Comparison of ENCODE assay signal across 13 cellular contexts in genomic region chr10:115095758-115096157, GRCh38.
"Had no signal": no experiment of that assay in that cellular context is flagged by ENCODE, and none has a peak within 500 bp of the region (broad histone marks: within the 10 kb centered on the region; RNA-seq: fewer than 3 reads in every experiment).

No MANE protein-coding gene starts in this region.

- H3K36me3 ChIP-seq: colonic mucosa, heart left ventricle, lower lobe of right lung, thyroid gland had no signal

- H3K4me1 ChIP-seq: colonic mucosa had no signal

- H3K27ac ChIP-seq: colonic mucosa, heart left ventricle, lower lobe of right lung, thyroid gland had no signal

- H3K4me3 Mint-ChIP-seq: activated naive CD4-positive, alpha-beta T cell treated with anti-CD3 and anti-CD28 coated beads, Interleukin-2, amount 10 ng/mL, durations not matched to agents 7 days and 5 days; stimulated activated naive B cell treated with anti-CD40 and anti-IgM and Interleukin-4, amounts not matched to agents 10 μg/mL and 1 μg/mL and 100 μg/mL, for 72 hours had no signal

- H3K9me3 ChIP-seq: colonic mucosa, heart left ventricle, lower lobe of right lung, thyroid gland had no signal

- ATAC-seq: heart left ventricle; left cardiac atrium; lower lobe of right lung; stimulated activated naive B cell treated with anti-CD40 and anti-IgM and Interleukin-4, amounts not matched to agents 10 μg/mL and 1 μg/mL and 100 μg/mL, for 72 hours had no signal

- H3K27ac Mint-ChIP-seq: activated naive CD4-positive, alpha-beta T cell treated with anti-CD3 and anti-CD28 coated beads, Interleukin-2, amount 10 ng/mL, durations not matched to agents 7 days and 5 days; stimulated activated naive B cell treated with anti-CD40 and anti-IgM and Interleukin-4, amounts not matched to agents 10 μg/mL and 1 μg/mL and 100 μg/mL, for 72 hours had no signal

- H3K4me3 ChIP-seq: colonic mucosa, heart left ventricle, lower lobe of right lung, thyroid gland had no signal

- DNase-seq: activated CD4-positive, alpha-beta T cell treated with anti-CD3 and anti-CD28 coated beads for 1 hour; activated CD4-positive, alpha-beta T cell treated with anti-CD3 and anti-CD28 coated beads, Interleukin-2, amount 50 U/mL, for 48 hours; activated naive CD4-positive, alpha-beta T cell treated with anti-CD3 and anti-CD28 coated beads, Interleukin-2, amount 10 ng/mL, durations not matched to agents 7 days and 5 days; colonic mucosa; effector CD4-positive, alpha-beta T cell; foreskin melanocyte; heart left ventricle; left cardiac atrium; lower lobe of right lung; stimulated activated CD4-positive, alpha-beta T cell treated with anti-CD3 and anti-CD28 coated beads, Interleukin-4, amount 100 ng/mL, for 1 hour; stimulated activated naive B cell treated with anti-CD40 and anti-IgM and Interleukin-4, amounts not matched to agents 10 μg/mL and 1 μg/mL and 100 μg/mL, for 72 hours; thyroid gland had no signal

- H3K36me3 Mint-ChIP-seq: stimulated activated naive B cell treated with anti-CD40 and anti-IgM and Interleukin-4, amounts not matched to agents 10 μg/mL and 1 μg/mL and 100 μg/mL, for 72 hours had no signal

- H3K9me3 Mint-ChIP-seq: activated naive CD4-positive, alpha-beta T cell treated with anti-CD3 and anti-CD28 coated beads, Interleukin-2, amount 10 ng/mL, durations not matched to agents 7 days and 5 days had no signal

- FAIRE-seq: urothelium cell line had no signal

- H3K27me3 ChIP-seq: thyroid gland had no signal
